1 cellular context compared by ENCODE assay signal in the genomic region with DNA sequence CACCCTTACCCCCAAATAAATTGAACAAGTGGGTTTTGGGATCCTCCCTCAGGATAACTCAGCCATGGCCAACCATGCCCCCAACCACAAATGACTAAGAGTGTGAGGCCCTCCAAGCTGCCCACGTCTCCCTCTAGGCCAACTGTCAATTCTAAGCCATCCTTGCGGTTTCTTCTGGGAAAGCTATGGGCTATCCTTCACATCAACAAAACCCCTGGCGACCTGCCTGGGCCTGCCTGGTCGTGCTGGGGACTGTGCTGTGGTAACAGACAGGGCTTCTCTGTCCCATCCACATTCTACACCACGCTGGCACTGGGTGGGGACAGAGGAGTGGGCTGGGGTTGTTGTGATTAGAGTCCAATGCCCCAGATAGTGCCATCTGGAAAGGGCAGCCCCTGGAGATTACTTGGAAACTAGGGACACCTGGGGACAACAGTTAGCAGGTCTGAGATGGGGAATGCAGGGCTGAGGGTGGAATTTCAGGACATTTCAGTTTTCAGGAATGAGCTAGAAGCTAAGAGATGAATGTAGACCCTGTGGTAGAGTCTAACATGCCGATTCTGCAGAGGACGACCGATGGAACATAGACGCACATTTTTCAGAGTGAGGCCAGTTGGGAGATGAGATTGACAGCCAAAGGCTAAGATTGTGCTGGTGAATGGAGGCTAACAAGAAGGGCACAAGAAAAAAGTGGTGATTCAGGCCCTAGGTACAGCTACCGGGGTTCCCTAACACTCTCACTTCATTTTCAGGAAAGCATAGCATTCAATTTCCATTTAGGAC.
TF ChIP-seq lines count a peak whose summit lies in the region.

No MANE protein-coding gene starts in this region.

TF ChIP-seq in HepG2, 621 proteins besides CTCF, POLR2A, EP300 and RAD21 (continued from another document and continues in another):
- TF ChIP-seq, protein P1, sequence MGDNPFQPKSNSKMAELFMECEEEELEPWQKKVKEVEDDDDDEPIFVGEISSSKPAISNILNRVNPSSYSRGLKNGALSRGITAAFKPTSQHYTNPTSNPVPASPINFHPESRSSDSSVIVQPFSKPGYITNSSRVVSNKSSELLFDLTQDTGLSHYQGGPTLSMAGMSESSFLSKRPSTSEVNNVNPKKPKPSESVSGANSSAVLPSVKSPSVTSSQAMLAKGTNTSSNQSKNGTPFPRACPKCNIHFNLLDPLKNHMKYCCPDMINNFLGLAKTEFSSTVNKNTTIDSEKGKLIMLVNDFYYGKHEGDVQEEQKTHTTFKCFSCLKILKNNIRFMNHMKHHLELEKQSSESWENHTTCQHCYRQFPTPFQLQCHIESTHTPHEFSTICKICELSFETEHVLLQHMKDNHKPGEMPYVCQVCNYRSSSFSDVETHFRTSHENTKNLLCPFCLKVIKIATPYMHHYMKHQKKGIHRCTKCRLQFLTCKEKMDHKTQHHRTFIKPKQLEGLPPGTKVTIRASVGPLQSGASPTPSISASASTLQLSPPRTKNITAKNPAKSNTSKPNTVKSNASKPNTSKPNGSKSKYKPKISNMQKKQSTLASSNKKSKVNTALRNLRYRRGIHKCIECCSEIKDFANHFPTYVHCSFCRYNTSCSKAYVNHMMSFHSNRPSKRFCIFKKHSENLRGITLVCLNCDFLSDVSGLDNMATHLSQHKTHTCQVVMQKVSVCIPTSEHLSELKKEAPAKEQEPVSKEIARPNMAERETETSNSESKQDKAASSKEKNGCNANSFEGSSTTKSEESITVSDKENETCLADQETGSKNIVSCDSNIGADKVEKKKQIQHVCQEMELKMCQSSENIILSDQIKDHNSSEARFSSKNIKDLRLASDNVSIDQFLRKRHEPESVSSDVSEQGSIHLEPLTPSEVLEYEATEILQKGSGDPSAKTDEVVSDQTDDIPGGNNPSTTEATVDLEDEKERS (CRISPR knock-in tag; IDR thresholded peaks at IDR 0.05): no peak; the same call in 1 of the 2 replicates
- no peak for TF ChIP-seq TP53 (CRISPR knock-in tag; conservative IDR thresholded peaks at IDR 0.05)
- no peak for TF ChIP-seq ZKSCAN1 (IDR thresholded peaks at IDR 0.05; ENCODE audit: low read length)
- TF ChIP-seq ZC3H13 (CRISPR knock-in tag; IDR thresholded peaks at IDR 0.05): no peak
- no peak for TF ChIP-seq E2F1 (CRISPR knock-in tag; IDR thresholded peaks at IDR 0.05)
- no peak for TF ChIP-seq RORA (CRISPR knock-in tag; IDR thresholded peaks at IDR 0.05)
- no peak for TF ChIP-seq SP1 (IDR thresholded peaks at IDR 0.05)
- TF ChIP-seq SP1 (CRISPR knock-in tag; IDR thresholded peaks at IDR 0.05): no peak
- TF ChIP-seq, protein P2, sequence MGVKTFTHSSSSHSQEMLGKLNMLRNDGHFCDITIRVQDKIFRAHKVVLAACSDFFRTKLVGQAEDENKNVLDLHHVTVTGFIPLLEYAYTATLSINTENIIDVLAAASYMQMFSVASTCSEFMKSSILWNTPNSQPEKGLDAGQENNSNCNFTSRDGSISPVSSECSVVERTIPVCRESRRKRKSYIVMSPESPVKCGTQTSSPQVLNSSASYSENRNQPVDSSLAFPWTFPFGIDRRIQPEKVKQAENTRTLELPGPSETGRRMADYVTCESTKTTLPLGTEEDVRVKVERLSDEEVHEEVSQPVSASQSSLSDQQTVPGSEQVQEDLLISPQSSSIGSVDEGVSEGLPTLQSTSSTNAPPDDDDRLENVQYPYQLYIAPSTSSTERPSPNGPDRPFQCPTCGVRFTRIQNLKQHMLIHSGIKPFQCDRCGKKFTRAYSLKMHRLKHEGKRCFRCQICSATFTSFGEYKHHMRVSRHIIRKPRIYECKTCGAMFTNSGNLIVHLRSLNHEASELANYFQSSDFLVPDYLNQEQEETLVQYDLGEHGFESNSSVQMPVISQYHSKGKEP (CRISPR knock-in tag; IDR thresholded peaks at IDR 0.05): no peak
- TF ChIP-seq ZNF703 (CRISPR knock-in tag; IDR thresholded peaks at IDR 0.05; ENCODE audit: borderline replicate concordance): no peak
- no peak for TF ChIP-seq TCF7L2 (IDR thresholded peaks at IDR 0.05; ENCODE audit: low read depth, low read length)
- no peak for TF ChIP-seq PPARG (CRISPR knock-in tag; conservative IDR thresholded peaks at IDR 0.05)
- TF ChIP-seq CHCHD3 (CRISPR knock-in tag; IDR thresholded peaks at IDR 0.05): no peak
- no peak for TF ChIP-seq ZNF230 (CRISPR knock-in tag; IDR thresholded peaks at IDR 0.05)
- TF ChIP-seq, protein P3, sequence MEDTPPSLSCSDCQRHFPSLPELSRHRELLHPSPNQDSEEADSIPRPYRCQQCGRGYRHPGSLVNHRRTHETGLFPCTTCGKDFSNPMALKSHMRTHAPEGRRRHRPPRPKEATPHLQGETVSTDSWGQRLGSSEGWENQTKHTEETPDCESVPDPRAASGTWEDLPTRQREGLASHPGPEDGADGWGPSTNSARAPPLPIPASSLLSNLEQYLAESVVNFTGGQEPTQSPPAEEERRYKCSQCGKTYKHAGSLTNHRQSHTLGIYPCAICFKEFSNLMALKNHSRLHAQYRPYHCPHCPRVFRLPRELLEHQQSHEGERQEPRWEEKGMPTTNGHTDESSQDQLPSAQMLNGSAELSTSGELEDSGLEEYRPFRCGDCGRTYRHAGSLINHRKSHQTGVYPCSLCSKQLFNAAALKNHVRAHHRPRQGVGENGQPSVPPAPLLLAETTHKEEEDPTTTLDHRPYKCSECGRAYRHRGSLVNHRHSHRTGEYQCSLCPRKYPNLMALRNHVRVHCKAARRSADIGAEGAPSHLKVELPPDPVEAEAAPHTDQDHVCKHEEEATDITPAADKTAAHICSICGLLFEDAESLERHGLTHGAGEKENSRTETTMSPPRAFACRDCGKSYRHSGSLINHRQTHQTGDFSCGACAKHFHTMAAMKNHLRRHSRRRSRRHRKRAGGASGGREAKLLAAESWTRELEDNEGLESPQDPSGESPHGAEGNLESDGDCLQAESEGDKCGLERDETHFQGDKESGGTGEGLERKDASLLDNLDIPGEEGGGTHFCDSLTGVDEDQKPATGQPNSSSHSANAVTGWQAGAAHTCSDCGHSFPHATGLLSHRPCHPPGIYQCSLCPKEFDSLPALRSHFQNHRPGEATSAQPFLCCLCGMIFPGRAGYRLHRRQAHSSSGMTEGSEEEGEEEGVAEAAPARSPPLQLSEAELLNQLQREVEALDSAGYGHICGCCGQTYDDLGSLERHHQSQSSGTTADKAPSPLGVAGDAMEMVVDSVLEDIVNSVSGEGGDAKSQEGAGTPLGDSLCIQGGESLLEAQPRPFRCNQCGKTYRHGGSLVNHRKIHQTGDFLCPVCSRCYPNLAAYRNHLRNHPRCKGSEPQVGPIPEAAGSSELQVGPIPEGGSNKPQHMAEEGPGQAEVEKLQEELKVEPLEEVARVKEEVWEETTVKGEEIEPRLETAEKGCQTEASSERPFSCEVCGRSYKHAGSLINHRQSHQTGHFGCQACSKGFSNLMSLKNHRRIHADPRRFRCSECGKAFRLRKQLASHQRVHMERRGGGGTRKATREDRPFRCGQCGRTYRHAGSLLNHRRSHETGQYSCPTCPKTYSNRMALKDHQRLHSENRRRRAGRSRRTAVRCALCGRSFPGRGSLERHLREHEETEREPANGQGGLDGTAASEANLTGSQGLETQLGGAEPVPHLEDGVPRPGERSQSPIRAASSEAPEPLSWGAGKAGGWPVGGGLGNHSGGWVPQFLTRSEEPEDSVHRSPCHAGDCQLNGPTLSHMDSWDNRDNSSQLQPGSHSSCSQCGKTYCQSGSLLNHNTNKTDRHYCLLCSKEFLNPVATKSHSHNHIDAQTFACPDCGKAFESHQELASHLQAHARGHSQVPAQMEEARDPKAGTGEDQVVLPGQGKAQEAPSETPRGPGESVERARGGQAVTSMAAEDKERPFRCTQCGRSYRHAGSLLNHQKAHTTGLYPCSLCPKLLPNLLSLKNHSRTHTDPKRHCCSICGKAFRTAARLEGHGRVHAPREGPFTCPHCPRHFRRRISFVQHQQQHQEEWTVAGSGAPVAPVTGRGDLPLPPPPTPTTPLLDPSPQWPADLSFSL (CRISPR knock-in tag; IDR thresholded peaks at IDR 0.05): no peak
- TF ChIP-seq, protein P4, sequence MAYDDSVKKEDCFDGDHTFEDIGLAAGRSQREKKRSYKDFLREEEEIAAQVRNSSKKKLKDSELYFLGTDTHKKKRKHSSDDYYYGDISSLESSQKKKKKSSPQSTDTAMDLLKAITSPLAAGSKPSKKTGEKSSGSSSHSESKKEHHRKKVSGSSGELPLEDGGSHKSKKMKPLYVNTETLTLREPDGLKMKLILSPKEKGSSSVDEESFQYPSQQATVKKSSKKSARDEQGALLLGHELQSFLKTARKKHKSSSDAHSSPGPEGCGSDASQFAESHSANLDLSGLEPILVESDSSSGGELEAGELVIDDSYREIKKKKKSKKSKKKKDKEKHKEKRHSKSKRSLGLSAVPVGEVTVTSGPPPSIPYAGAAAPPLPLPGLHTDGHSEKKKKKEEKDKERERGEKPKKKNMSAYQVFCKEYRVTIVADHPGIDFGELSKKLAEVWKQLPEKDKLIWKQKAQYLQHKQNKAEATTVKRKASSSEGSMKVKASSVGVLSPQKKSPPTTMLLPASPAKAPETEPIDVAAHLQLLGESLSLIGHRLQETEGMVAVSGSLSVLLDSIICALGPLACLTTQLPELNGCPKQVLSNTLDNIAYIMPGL (CRISPR knock-in tag; IDR thresholded peaks at IDR 0.05; ENCODE audit: borderline replicate concordance in 1 of 2, low read depth in 1 of 2): no peak
- no peak for TF ChIP-seq ZNF335 (CRISPR knock-in tag; IDR thresholded peaks at IDR 0.05)
- TF ChIP-seq ZNF160 (CRISPR knock-in tag; IDR thresholded peaks at IDR 0.05): no peak
- TF ChIP-seq, protein P5, sequence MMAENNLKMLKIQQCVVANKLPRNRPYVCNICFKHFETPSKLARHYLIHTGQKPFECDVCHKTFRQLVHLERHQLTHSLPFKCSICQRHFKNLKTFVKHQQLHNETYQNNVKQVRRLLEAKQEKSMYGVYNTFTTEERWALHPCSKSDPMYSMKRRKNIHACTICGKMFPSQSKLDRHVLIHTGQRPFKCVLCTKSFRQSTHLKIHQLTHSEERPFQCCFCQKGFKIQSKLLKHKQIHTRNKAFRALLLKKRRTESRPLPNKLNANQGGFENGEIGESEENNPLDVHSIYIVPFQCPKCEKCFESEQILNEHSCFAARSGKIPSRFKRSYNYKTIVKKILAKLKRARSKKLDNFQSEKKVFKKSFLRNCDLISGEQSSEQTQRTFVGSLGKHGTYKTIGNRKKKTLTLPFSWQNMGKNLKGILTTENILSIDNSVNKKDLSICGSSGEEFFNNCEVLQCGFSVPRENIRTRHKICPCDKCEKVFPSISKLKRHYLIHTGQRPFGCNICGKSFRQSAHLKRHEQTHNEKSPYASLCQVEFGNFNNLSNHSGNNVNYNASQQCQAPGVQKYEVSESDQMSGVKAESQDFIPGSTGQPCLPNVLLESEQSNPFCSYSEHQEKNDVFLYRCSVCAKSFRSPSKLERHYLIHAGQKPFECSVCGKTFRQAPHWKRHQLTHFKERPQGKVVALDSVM (CRISPR knock-in tag; IDR thresholded peaks at IDR 0.05): no peak
- TF ChIP-seq ZFP36L1 (CRISPR knock-in tag; IDR thresholded peaks at IDR 0.05): no peak
- TF ChIP-seq, protein P6, sequence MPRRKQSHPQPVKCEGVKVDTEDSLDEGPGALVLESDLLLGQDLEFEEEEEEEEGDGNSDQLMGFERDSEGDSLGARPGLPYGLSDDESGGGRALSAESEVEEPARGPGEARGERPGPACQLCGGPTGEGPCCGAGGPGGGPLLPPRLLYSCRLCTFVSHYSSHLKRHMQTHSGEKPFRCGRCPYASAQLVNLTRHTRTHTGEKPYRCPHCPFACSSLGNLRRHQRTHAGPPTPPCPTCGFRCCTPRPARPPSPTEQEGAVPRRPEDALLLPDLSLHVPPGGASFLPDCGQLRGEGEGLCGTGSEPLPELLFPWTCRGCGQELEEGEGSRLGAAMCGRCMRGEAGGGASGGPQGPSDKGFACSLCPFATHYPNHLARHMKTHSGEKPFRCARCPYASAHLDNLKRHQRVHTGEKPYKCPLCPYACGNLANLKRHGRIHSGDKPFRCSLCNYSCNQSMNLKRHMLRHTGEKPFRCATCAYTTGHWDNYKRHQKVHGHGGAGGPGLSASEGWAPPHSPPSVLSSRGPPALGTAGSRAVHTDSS (CRISPR knock-in tag; conservative IDR thresholded peaks at IDR 0.05): no peak
- TF ChIP-seq, protein P7, sequence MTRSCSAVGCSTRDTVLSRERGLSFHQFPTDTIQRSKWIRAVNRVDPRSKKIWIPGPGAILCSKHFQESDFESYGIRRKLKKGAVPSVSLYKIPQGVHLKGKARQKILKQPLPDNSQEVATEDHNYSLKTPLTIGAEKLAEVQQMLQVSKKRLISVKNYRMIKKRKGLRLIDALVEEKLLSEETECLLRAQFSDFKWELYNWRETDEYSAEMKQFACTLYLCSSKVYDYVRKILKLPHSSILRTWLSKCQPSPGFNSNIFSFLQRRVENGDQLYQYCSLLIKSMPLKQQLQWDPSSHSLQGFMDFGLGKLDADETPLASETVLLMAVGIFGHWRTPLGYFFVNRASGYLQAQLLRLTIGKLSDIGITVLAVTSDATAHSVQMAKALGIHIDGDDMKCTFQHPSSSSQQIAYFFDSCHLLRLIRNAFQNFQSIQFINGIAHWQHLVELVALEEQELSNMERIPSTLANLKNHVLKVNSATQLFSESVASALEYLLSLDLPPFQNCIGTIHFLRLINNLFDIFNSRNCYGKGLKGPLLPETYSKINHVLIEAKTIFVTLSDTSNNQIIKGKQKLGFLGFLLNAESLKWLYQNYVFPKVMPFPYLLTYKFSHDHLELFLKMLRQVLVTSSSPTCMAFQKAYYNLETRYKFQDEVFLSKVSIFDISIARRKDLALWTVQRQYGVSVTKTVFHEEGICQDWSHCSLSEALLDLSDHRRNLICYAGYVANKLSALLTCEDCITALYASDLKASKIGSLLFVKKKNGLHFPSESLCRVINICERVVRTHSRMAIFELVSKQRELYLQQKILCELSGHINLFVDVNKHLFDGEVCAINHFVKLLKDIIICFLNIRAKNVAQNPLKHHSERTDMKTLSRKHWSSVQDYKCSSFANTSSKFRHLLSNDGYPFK (CRISPR knock-in tag; IDR thresholded peaks at IDR 0.05; ENCODE audit: borderline replicate concordance): 0 out of 2 replicates have a peak, but pooled peaks have one; percentile 5
- no peak for TF ChIP-seq RNF219 (CRISPR knock-in tag; IDR thresholded peaks at IDR 0.05)
- TF ChIP-seq AGO1 (IDR thresholded peaks at IDR 0.05; ENCODE audit: low read depth, low read length, poor library complexity, severe bottlenecking): no peak
- peak; percentile 27; the same call in 1 of the 2 replicates for TF ChIP-seq FOXC1 (CRISPR knock-in tag; IDR thresholded peaks at IDR 0.05; ENCODE audit: borderline replicate concordance)
- no peak for TF ChIP-seq ZNF570 (CRISPR knock-in tag; IDR thresholded peaks at IDR 0.05; ENCODE audit: borderline replicate concordance)
